21 cellular contexts compared by ENCODE assay signal in genomic region chr10:97474918-97475317, GRCh38. TPM values are rescaled to one million over a fixed set of nuclear protein-coding genes. Genes with fewer than 3 reads are reported as not detected.
DNase-seq lines count a peak whose midpoint lies in the region; ATAC-seq and TF ChIP-seq lines count a peak whose summit lies in the region.
"Had no signal": no experiment of that assay in that cellular context is flagged by ENCODE, and none has a peak within 500 bp of the region (broad histone marks: within the 10 kb centered on the region; RNA-seq: fewer than 3 reads in every experiment).

No MANE protein-coding gene starts in this region.

- WGBS in testis, 2 donors: 91 to 93% methylated on average over 4 of the region's 4 CpGs

- no peaks in the 10 kb centered on the region for H3K27me3 ChIP-seq in testis
- H3K27me3 ChIP-seq: BLaER1 treated with 17β-estradiol and CSF1 and Interleukin-3, amounts not matched to agents 10 nM and 100 nM had no signal

- no peak overlapping the region for H3K4me3 ChIP-seq in HEK293 (ENCODE audit: low read depth, low read length)
- H3K4me3 ChIP-seq in testis: no peak overlapping the region
- H3K4me3 ChIP-seq: BLaER1 treated with 17β-estradiol and CSF1 and Interleukin-3, amounts not matched to agents 10 nM and 100 nM; GM12878 had no signal

- no peaks in the 10 kb centered on the region for H3K27me3 Mint-ChIP-seq in activated naive CD4-positive, alpha-beta T cell treated with anti-CD3 and anti-CD28 coated beads, Interleukin-2, amount 50 U/mL, for 24 hours
- peaks cover 3% of the 10 kb centered on the region for H3K27me3 Mint-ChIP-seq in endothelial cell (ENCODE audit: unreplicated experiment)
- H3K27me3 Mint-ChIP-seq: B cell; CD8-positive, alpha-beta memory T cell had no signal

- POLR2A ChIA-PET in HEK293 (lab: Yijun Ruan, JAX): no interaction called here

- H3K27ac Mint-ChIP-seq in activated naive CD4-positive, alpha-beta T cell treated with anti-CD3 and anti-CD28 coated beads, Interleukin-2, amount 50 U/mL, for 24 hours: peak overlapping the region; percentile 6
- no peak overlapping the region for H3K27ac Mint-ChIP-seq in endothelial cell (ENCODE audit: unreplicated experiment)
- H3K27ac Mint-ChIP-seq: B cell; CD8-positive, alpha-beta memory T cell had no signal

- H3K4me1 Mint-ChIP-seq in activated naive CD4-positive, alpha-beta T cell treated with anti-CD3 and anti-CD28 coated beads, Interleukin-2, amount 50 U/mL, for 24 hours: peaks cover 7% of the 10 kb centered on the region
- H3K4me1 Mint-ChIP-seq in endothelial cell (ENCODE audit: unreplicated experiment): peaks cover 13% of the 10 kb centered on the region
- H3K4me1 Mint-ChIP-seq: B cell; CD8-positive, alpha-beta memory T cell had no signal

- H3K4me1 ChIP-seq in HEK293 (ENCODE audit: control insufficient read depth, insufficient read depth, low read length) (no peaks in the 10 kb centered on the region), testis (peaks cover 19% of the 10 kb centered on the region)
- H3K4me1 ChIP-seq: BLaER1 treated with 17β-estradiol and CSF1 and Interleukin-3, amounts not matched to agents 10 nM and 100 nM had no signal

- no peaks in the 10 kb centered on the region for H3K9me3 Mint-ChIP-seq in activated naive CD4-positive, alpha-beta T cell treated with anti-CD3 and anti-CD28 coated beads, Interleukin-2, amount 50 U/mL, for 24 hours
- no peaks in the 10 kb centered on the region for H3K9me3 Mint-ChIP-seq in endothelial cell (ENCODE audit: unreplicated experiment)
- H3K9me3 Mint-ChIP-seq: CD8-positive, alpha-beta memory T cell had no signal

- intact Hi-C loops in testis (cut with DNase I; ENCODE audit: low total_unique reads): no loop called here

- no peak for TF ChIP-seq POLR2A in testis (IDR thresholded peaks at IDR 0.05)

- CTCF ChIA-PET in HEK293 (lab: Yijun Ruan, JAX): interaction anchor here (0.6 to 4.8 kb wide), 6 partner anchors 11 to 317 kb away, joined by 3 to 37 read pairs (median 3); no protein-coding TSS in a partner anchor

- H3K4me3 Mint-ChIP-seq in activated naive CD4-positive, alpha-beta T cell treated with anti-CD3 and anti-CD28 coated beads, Interleukin-2, amount 50 U/mL, for 24 hours: no peak overlapping the region
- peak overlapping the region; percentile 68 for H3K4me3 Mint-ChIP-seq in endothelial cell (ENCODE audit: unreplicated experiment)
- H3K4me3 Mint-ChIP-seq: B cell; CD8-positive, alpha-beta memory T cell had no signal

- H3K9me3 ChIP-seq in HEK293 (ENCODE audit: control insufficient read depth, insufficient read depth, low read depth, low read length) (no peaks in the 10 kb centered on the region), testis (no peaks in the 10 kb centered on the region)
- H3K9me3 ChIP-seq: BLaER1 treated with 17β-estradiol and CSF1 and Interleukin-3, amounts not matched to agents 10 nM and 100 nM had no signal

- H3K36me3 ChIP-seq in HEK293 (ENCODE audit: control insufficient read depth in 2 of 2, insufficient read depth in 1 of 2, low read length in 2 of 2) (peaks cover 57 to 93% of the 10 kb centered on the region in 2 experiments), testis (ENCODE audit: low read depth, missing control alignments) (peaks cover 7% of the 10 kb centered on the region)

- ATAC-seq in GM18858 (IDR thresholded peaks at IDR 0.05; ENCODE audit: unreplicated experiment) (no peak), GM21423 (IDR thresholded peaks at IDR 0.05; ENCODE audit: unreplicated experiment) (no peak)
- ATAC-seq: GM12878, HCT116 had no signal

- H3K27ac ChIP-seq in HEK293 (ENCODE audit: extremely low read depth, low read depth, low read length): no peak overlapping the region
- H3K27ac ChIP-seq in testis: peak overlapping the region; percentile 4 to 32
- H3K27ac ChIP-seq: BLaER1 treated with 17β-estradiol and CSF1 and Interleukin-3, amounts not matched to agents 10 nM and 100 nM had no signal

- TF ChIP-seq CTCF in HEK293 (tag by site-specific recombination; IDR thresholded peaks at IDR 0.05) (no peak), endothelial cell (IDR thresholded peaks at IDR 0.05; ENCODE audit: unreplicated experiment) (no peak), testis (IDR thresholded peaks at IDR 0.05) (no peak)

- DNase-seq in activated naive CD4-positive, alpha-beta T cell (lab: John Stamatoyannopoulos, UW): no peak
- DNase-seq in endothelial cell (ENCODE audit: low spot score) (no peak), testis (no peak), dedifferentiated amniotic fluid mesenchymal stem cell (ENCODE audit: extremely low spot score) (no peak)
- DNase-seq: 8988T; CD8-positive, alpha-beta memory T cell; COR-L47; DMS 273 treated with DMSO at 0.1 percent for 48 hours; DMS53; DND-41; EL; GOT3; H7 had no signal

- peaks cover 23% of the 10 kb centered on the region for H3K36me3 Mint-ChIP-seq in activated naive CD4-positive, alpha-beta T cell treated with anti-CD3 and anti-CD28 coated beads, Interleukin-2, amount 50 U/mL, for 24 hours
- H3K36me3 Mint-ChIP-seq in endothelial cell (ENCODE audit: low read depth, unreplicated experiment): peaks cover 45% of the 10 kb centered on the region

TF ChIP-seq in HEK293, 187 proteins besides CTCF, POLR2A, EP300 and RAD21:
- TF ChIP-seq KLF1 (tag by site-specific recombination; IDR thresholded peaks at IDR 0.05) (no peak), ZNF146 (tag by site-specific recombination; IDR thresholded peaks at IDR 0.05) (peak; percentile 95)

RNA-seq across cellular contexts. Expression of gene MMS19, which starts 23.3 kb away (rescaled TPM):
- total RNA-seq in endothelial cell (ENCODE audit: unreplicated experiment) (127 TPM), testis (100 to 1,000 TPM; 206 to 253 TPM)
- 109 TPM for polyA plus RNA-seq in testis (ENCODE audit: insufficient read depth, low read depth, low replicate concordance)

RNA-seq across cellular contexts. Expression of gene UBTD1, which starts 23.8 kb away (rescaled TPM):
- 78.0 TPM for total RNA-seq in endothelial cell (ENCODE audit: unreplicated experiment)
- total RNA-seq in testis: 100 to 1,000 TPM; 111 to 143 TPM
- 74.1 TPM for polyA plus RNA-seq in testis (ENCODE audit: insufficient read depth, low read depth, low replicate concordance)

RNA-seq across cellular contexts. Expression of gene ZDHHC16, which starts 28.9 kb away (rescaled TPM):
- 45.0 TPM for total RNA-seq in endothelial cell (ENCODE audit: unreplicated experiment)
- total RNA-seq in testis: 10 to 100 TPM; 42.8 to 58.0 TPM
- 40.5 TPM for polyA plus RNA-seq in testis (ENCODE audit: insufficient read depth, low read depth, low replicate concordance)

RNA-seq across cellular contexts. Expression of gene EXOSC1, which starts 29.1 kb away (rescaled TPM):
- total RNA-seq in endothelial cell (ENCODE audit: unreplicated experiment): 36.0 TPM
- 10 to 100 TPM; 24.5 to 27.9 TPM for total RNA-seq in testis
- 31.4 TPM for polyA plus RNA-seq in testis (ENCODE audit: insufficient read depth, low read depth, low replicate concordance)

RNA-seq across cellular contexts. Expression of gene PGAM1, which starts 48.9 kb away (rescaled TPM):
- total RNA-seq in endothelial cell (ENCODE audit: unreplicated experiment) (291 TPM), testis (100 to 1,000 TPM; 244 to 279 TPM)
- 238 TPM for polyA plus RNA-seq in testis (ENCODE audit: insufficient read depth, low read depth, low replicate concordance)
